ENCODE assay signal across 24 cellular contexts in genomic region chr10:7007575-7008190, GRCh38.
DNase-seq lines count a peak whose midpoint lies in the region; ATAC-seq, FAIRE-seq and TF ChIP-seq lines count a peak whose summit lies in the region.
"Had no signal": no experiment of that assay in that cellular context is flagged by ENCODE, and none has a peak within 500 bp of the region (broad histone marks: within the 10 kb centered on the region; RNA-seq: fewer than 3 reads in every experiment).

No MANE protein-coding gene starts in this region.

- ATAC-seq in HepG2 = no peak
- no peak for ATAC-seq in right lobe of liver
- no peak for ATAC-seq in upper lobe of left lung (ENCODE audit: low FRiP score in 2 of 2)
- ATAC-seq: CD8-positive, alpha-beta T cell; GM23338; HCT116 had no signal

- CTCF ChIA-PET in HepG2 (lab: Yijun Ruan, JAX; ENCODE audit: low intra/inter-chr PET ratio, low total read pairs) = no interaction called here

- no peak for TF ChIP-seq RAD21 in HepG2 (CRISPR knock-in tag; IDR thresholded peaks at IDR 0.05)

- H3K36me3 ChIP-seq in HepG2 (replicated peaks in 1 of 2; ENCODE audit: control insufficient read depth in 1 of 2, insufficient read depth in 2 of 2, low read length in 2 of 2) (no peaks in the 10 kb centered on the region), right lobe of liver (no peaks in the 10 kb centered on the region), KOPT-K1 (ENCODE audit: insufficient read depth, low read length) (no peaks in the 10 kb centered on the region), bronchial epithelial cell (ENCODE audit: control insufficient read depth, insufficient read depth, low read length) (no peaks in the 10 kb centered on the region), upper lobe of left lung (no peaks in the 10 kb centered on the region)
- H3K36me3 ChIP-seq: BLaER1 had no signal

- POLR2A ChIA-PET in HepG2 (lab: Yijun Ruan, JAX) = no interaction called here

- FAIRE-seq in HepG2 (lab: Jason Lieb, UNC) (no peak), bronchial epithelial cell (lab: Jason Lieb, UNC) (peak; percentile 18)
- FAIRE-seq: A204.1, D721Med, GM12891, GM18507 had no signal

- no peaks in the 10 kb centered on the region for H3K4me1 ChIP-seq in HepG2 (ENCODE audit: insufficient read depth, low read length)
- no peaks in the 10 kb centered on the region for H3K4me1 ChIP-seq in right lobe of liver
- H3K4me1 ChIP-seq in upper lobe of left lung = no peaks in the 10 kb centered on the region

- H3K4me3 ChIP-seq in HepG2 (replicated peaks in 1 of 3; ENCODE audit: insufficient read depth in 1 of 3, low read depth in 2 of 3, low read length in 3 of 3) (no peak overlapping the region), right lobe of liver (no peak overlapping the region), bronchial epithelial cell (ENCODE audit: low read depth, low read length) (no peak overlapping the region), upper lobe of left lung (no peak overlapping the region)
- H3K4me3 ChIP-seq: BLaER1, GM23338 had no signal

- H3K27ac ChIP-seq in HepG2 (ENCODE audit: extremely low read length, insufficient read depth, low read length) (no peak overlapping the region), right lobe of liver (no peak overlapping the region), KOPT-K1 (ENCODE audit: low read depth, low read length, poor library complexity, severe bottlenecking) (peak overlapping the region; percentile 35), upper lobe of left lung (no peak overlapping the region)
- H3K27ac ChIP-seq: 22Rv1, BLaER1, C4-2B had no signal

- H2AFZ ChIP-seq in HepG2 (ENCODE audit: low read length) = no peak overlapping the region

- intact Hi-C loops in HepG2 (cut with micrococcal nuclease; ENCODE audit: unreplicated experiment) = no loop called here
- intact Hi-C loops in right lobe of liver (cut with DNase I) = no loop called here
- intact Hi-C loops in head of caudate nucleus (cut with DNase I) = no loop called here

- TF ChIP-seq EP300 in HepG2 (IDR thresholded peaks at IDR 0.05; ENCODE audit: low read depth in 2 of 2, low read length in 2 of 2) (no peak), HepG2 (CRISPR knock-in tag; IDR thresholded peaks at IDR 0.05; ENCODE audit: borderline replicate concordance) (no peak), upper lobe of left lung (IDR thresholded peaks at IDR 0.05) (no peak)

- no peak overlapping the region for H3K9ac ChIP-seq in HepG2 (ENCODE audit: insufficient read depth, low read depth, low read length)
- H3K9ac ChIP-seq: BLaER1 had no signal

- no peaks in the 10 kb centered on the region for H3K79me2 ChIP-seq in HepG2 (ENCODE audit: insufficient read depth, low read length)

- H3K27me3 ChIP-seq in HepG2 (ENCODE audit: control insufficient read depth in 1 of 2, insufficient read depth in 2 of 2, low read length in 2 of 2) = no peaks in the 10 kb centered on the region; a peak in 1 of 5 replicates
- no peaks in the 10 kb centered on the region for H3K27me3 ChIP-seq in right lobe of liver
- H3K27me3 ChIP-seq in bronchial epithelial cell (ENCODE audit: control insufficient read depth, insufficient read depth, low read length) = no peaks in the 10 kb centered on the region
- H3K27me3 ChIP-seq in upper lobe of left lung = no peaks in the 10 kb centered on the region
- H3K27me3 ChIP-seq: BLaER1 had no signal

- in situ Hi-C loops in HepG2 (cut with HindIII; ENCODE audit: extremely low pct_ligation_motif_present, low pct_unique_long_range_greater_than_20kb) = no loop called here

- H3K9me3 ChIP-seq in HepG2 (ENCODE audit: low read length) (no peaks in the 10 kb centered on the region), right lobe of liver (no peaks in the 10 kb centered on the region), KOPT-K1 (ENCODE audit: insufficient read depth, low read length, poor library complexity, severe bottlenecking) (no peaks in the 10 kb centered on the region), upper lobe of left lung (no peaks in the 10 kb centered on the region)
- H3K9me3 ChIP-seq: BLaER1 had no signal

- 2% methylated on average over 8 of the region's 8 CpGs for WGBS in HepG2 (ENCODE audit: low lambda C conversion rate)
- 65% methylated on average over 8 of the region's 8 CpGs for WGBS in right lobe of liver (ENCODE audit: insufficient coverage, low coverage, low lambda C conversion rate, missing lambda C conversion rate)
- WGBS in upper lobe of left lung, 2 donors = 76 to 87% methylated on average over 8 of the region's 8 CpGs

- H4K20me1 ChIP-seq in HepG2 (ENCODE audit: insufficient read depth, low read length) = no peaks in the 10 kb centered on the region
- H4K20me1 ChIP-seq: BLaER1 had no signal

- TF ChIP-seq POLR2A in HepG2 (IDR thresholded peaks at IDR 0.05; ENCODE audit: insufficient read depth in 1 of 2, low read depth in 2 of 2, low read length in 2 of 2) (no peak), right lobe of liver (IDR thresholded peaks at IDR 0.05) (no peak), upper lobe of left lung (IDR thresholded peaks at IDR 0.05) (no peak)

- TF ChIP-seq CTCF in HepG2 (CRISPR knock-in tag; IDR thresholded peaks at IDR 0.05) (no peak), right lobe of liver (IDR thresholded peaks at IDR 0.05) (no peak), bronchial epithelial cell (IDR thresholded peaks at IDR 0.05; ENCODE audit: insufficient read depth, low read length, severe bottlenecking) (no peak), upper lobe of left lung (IDR thresholded peaks at IDR 0.05) (no peak)

- no peak overlapping the region for H3K4me2 ChIP-seq in HepG2 (ENCODE audit: low read depth, low read length)
- H3K4me2 ChIP-seq: BLaER1, GM23338 had no signal

- BruUV-seq in HepG2 (replicated peaks; lab: Mats Ljungman, UMichigan) = no TSS peak

- DNase-seq in HepG2 (ENCODE audit: low spot score) (no peak), right lobe of liver (no peak), bronchial epithelial cell (ENCODE audit: low read depth) (no peak), NCI-H774 (lab: John Stamatoyannopoulos, UW) (no peak), NCI-H1694 (lab: John Stamatoyannopoulos, UW) (no peak), head of caudate nucleus (no peak), upper lobe of left lung (no peak)
- DNase-seq: CD4-positive, CD25-positive, alpha-beta regulatory T cell; CD8-positive, alpha-beta T cell; DMS 273 treated with DMSO at 0.1 percent for 48 hours; DMS79; GF-D8; H9; HFFc6 had no signal

TF ChIP-seq in HepG2, 621 proteins besides CTCF, POLR2A, EP300 and RAD21:
- TF ChIP-seq ATF7-NPFF (CRISPR knock-in tag; IDR thresholded peaks at IDR 0.05; ENCODE audit: low read depth) (no peak), ATF7 (IDR thresholded peaks at IDR 0.05) (peak; percentile 46; the same call in 1 of the 2 replicates), ATF7 (CRISPR knock-in tag; IDR thresholded peaks at IDR 0.05) (no peak)
TF ChIP-seq in HepG2: peak in this region for 1.
